30 cellular contexts compared by ENCODE assay signal in the genomic region with DNA sequence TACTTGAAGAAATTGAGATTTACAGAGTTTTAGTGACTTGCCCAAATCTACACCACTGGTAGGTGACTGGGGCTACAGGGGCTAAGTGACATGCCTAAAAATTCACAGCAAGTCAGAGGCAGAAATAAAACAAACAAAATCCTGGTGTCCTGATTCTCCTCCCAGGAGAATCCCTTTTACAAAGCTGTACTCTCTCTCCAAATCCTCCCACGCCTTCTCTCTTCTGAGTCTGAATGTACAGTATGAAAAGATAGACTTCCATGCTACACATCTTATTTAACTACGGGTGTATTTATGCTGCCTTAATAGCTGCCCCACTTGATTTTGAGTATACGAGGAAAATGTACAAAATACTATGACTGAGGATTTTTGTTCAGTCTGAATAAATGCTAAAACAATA.
DNase-seq lines count a peak whose midpoint lies in the region; ATAC-seq, FAIRE-seq and TF ChIP-seq lines count a peak whose summit lies in the region.
"Had no signal": no experiment of that assay in that cellular context is flagged by ENCODE, and none has a peak within 500 bp of the region (broad histone marks: within the 10 kb centered on the region; RNA-seq: fewer than 3 reads in every experiment).

No MANE protein-coding gene starts in this region.

- peaks cover 20% of the 10 kb centered on the region for H3K4me1 Mint-ChIP-seq in nephron progenitor cell
- H3K4me1 Mint-ChIP-seq: activated CD4-positive, alpha-beta T cell treated with anti-CD3 and anti-CD28 coated beads, Interleukin-2, amount 10 ng/mL, durations not matched to agents 24 days and 14 days; B cell; central memory CD8-positive, alpha-beta T cell; neural crest cell had no signal

- H3K4me1 ChIP-seq in A673 (ENCODE audit: insufficient read depth, low read length, poor library complexity, severe bottlenecking) = peaks cover 13% of the 10 kb centered on the region
- H3K4me1 ChIP-seq in SJCRH30 = peaks cover 24% of the 10 kb centered on the region
- no peaks in the 10 kb centered on the region for H3K4me1 ChIP-seq in kidney (ENCODE audit: control insufficient read depth in 1 of 2, insufficient read depth in 1 of 2, low read depth in 1 of 2, low read length in 2 of 2)
- H3K4me1 ChIP-seq: Peyer's patch, sigmoid colon, transverse colon had no signal

- H3K27me3 Mint-ChIP-seq in nephron progenitor cell (ENCODE audit: low read depth, poor library complexity) = peaks cover 4% of the 10 kb centered on the region

- ATAC-seq in HG03095 (IDR thresholded peaks at IDR 0.05; ENCODE audit: unreplicated experiment) = no peak
- ATAC-seq in HG02884 (IDR thresholded peaks at IDR 0.05; ENCODE audit: unreplicated experiment) = no peak
- ATAC-seq: activated T-cell treated with anti-CD3 and anti-CD28 coated beads, Interleukin-2, amount 50 U/mL, for 4 hours; HepG2; left ventricle myocardium superior had no signal

- H3K4me3 ChIP-seq in A673 (ENCODE audit: low read depth, low read length, poor library complexity, severe bottlenecking) = no peak overlapping the region
- no peak overlapping the region for H3K4me3 ChIP-seq in SJCRH30
- H3K4me3 ChIP-seq in kidney (ENCODE audit: low read length in 2 of 2) = no peak overlapping the region
- H3K4me3 ChIP-seq: heart right ventricle, Peyer's patch, sigmoid colon, transverse colon had no signal

- peak overlapping the region; percentile 60 for H3K27ac Mint-ChIP-seq in nephron progenitor cell
- H3K27ac Mint-ChIP-seq: activated CD4-positive, alpha-beta T cell treated with anti-CD3 and anti-CD28 coated beads, Interleukin-2, amount 10 ng/mL, durations not matched to agents 24 days and 14 days; activated naive CD4-positive, alpha-beta T cell treated with anti-CD3 and anti-CD28 coated beads for 36 hours; B cell; T-helper 2 cell treated with Interferon-gamma antibody and Interleukin-4, amounts not matched to agents 5 μg/mL and 100 μg/mL, for 36 hours had no signal

- H3K27ac ChIP-seq in A673 (ENCODE audit: low read depth, low read length, poor library complexity, severe bottlenecking) (peak overlapping the region; percentile 36), SJCRH30 (peak overlapping the region; percentile 38), kidney (ENCODE audit: low read depth in 2 of 2, low read length in 2 of 2) (no peak overlapping the region)
- H3K27ac ChIP-seq: Peyer's patch, sigmoid colon, transverse colon, WERI-Rb-1 had no signal

- H3K27me3 ChIP-seq in A673 (replicated peaks; ENCODE audit: insufficient read depth, low read depth, low read length, poor library complexity) (no peaks in the 10 kb centered on the region), SJCRH30 (no peaks in the 10 kb centered on the region)
- H3K27me3 ChIP-seq: dorsolateral prefrontal cortex, heart right ventricle, Peyer's patch, sigmoid colon, transverse colon had no signal

- H3K9ac ChIP-seq in kidney (ENCODE audit: low read length in 2 of 2) = no peak overlapping the region

- peaks cover 12% of the 10 kb centered on the region for H3K9me3 Mint-ChIP-seq in nephron progenitor cell
- H3K9me3 Mint-ChIP-seq: activated CD4-positive, alpha-beta T cell treated with anti-CD3 and anti-CD28 coated beads, Interleukin-2, amount 10 ng/mL, durations not matched to agents 24 days and 14 days; activated naive CD4-positive, alpha-beta T cell treated with anti-CD3 and anti-CD28 coated beads for 36 hours; activated T-cell treated with anti-CD3 and anti-CD28 coated beads, Interleukin-2, amount 50 U/mL, for 4 hours; central memory CD8-positive, alpha-beta T cell; T-helper 2 cell treated with Interferon-gamma antibody and Interleukin-4, amounts not matched to agents 5 μg/mL and 100 μg/mL, for 36 hours had no signal

- CTCF ChIA-PET in A673 (lab: Charles Lee) = no interaction called here

- TF ChIP-seq CTCF in A673 (conservative IDR thresholded peaks at IDR 0.05; ENCODE audit: low read depth, low read length) (no peak), nephron progenitor cell (IDR thresholded peaks at IDR 0.05) (no peak), kidney (IDR thresholded peaks at IDR 0.05; ENCODE audit: borderline replicate concordance, extremely low read depth, insufficient read depth) (no peak)

- POLR2A ChIA-PET in A673 (lab: Charles Lee; ENCODE audit: low non-redundant PET) = no interaction called here

- DNase-seq in A673 (ENCODE audit: low spot score) (no peak), SJCRH30 (peak in 1 of 2 experiments; percentile 28), dedifferentiated amniotic fluid mesenchymal stem cell (ENCODE audit: extremely low spot score) (peak; percentile 33), nephron progenitor cell (no peak), kidney (no peak), NCI-H82 (lab: John Stamatoyannopoulos, UW) (no peak)
- DNase-seq: activated naive CD4-positive, alpha-beta T cell treated with anti-CD3 and anti-CD28 coated beads for 36 hours; activated T-cell treated with anti-CD3 and anti-CD28 coated beads, Interleukin-2, amount 50 U/mL, for 4 hours; amygdala; DMS79; dorsolateral prefrontal cortex; H7; heart right ventricle; left ventricle myocardium superior; NCI-H1048; NCI-H187; NCI-H526; Peyer's patch; posterior cingulate gyrus; sigmoid colon; transverse colon; WERI-Rb-1 had no signal

- peaks cover 8% of the 10 kb centered on the region for H3K36me3 Mint-ChIP-seq in nephron progenitor cell (ENCODE audit: low read depth)

- intact Hi-C loops in A673 (cut with micrococcal nuclease; ENCODE audit: unreplicated experiment) (no loop called here), kidney (cut with DNase I) (no loop called here)

- no TSS peak for BruUV-seq in A673 (replicated peaks; lab: Mats Ljungman, UMichigan)

- no peak for FAIRE-seq in kidney (lab: Jason Lieb, UNC)
- FAIRE-seq: HepG2 had no signal

- H3K4me3 Mint-ChIP-seq in nephron progenitor cell = peak overlapping the region; percentile 21
- H3K4me3 Mint-ChIP-seq: activated CD4-positive, alpha-beta T cell treated with anti-CD3 and anti-CD28 coated beads, Interleukin-2, amount 10 ng/mL, durations not matched to agents 24 days and 14 days; activated naive CD4-positive, alpha-beta T cell treated with anti-CD3 and anti-CD28 coated beads for 36 hours; activated T-cell treated with anti-CD3 and anti-CD28 coated beads, Interleukin-2, amount 50 U/mL, for 4 hours; B cell; central memory CD8-positive, alpha-beta T cell; neural crest cell; T-helper 2 cell treated with Interferon-gamma antibody and Interleukin-4, amounts not matched to agents 5 μg/mL and 100 μg/mL, for 36 hours had no signal

- H3K36me3 ChIP-seq in A673 (ENCODE audit: insufficient read depth, low read length, poor library complexity, severe bottlenecking) = no peaks in the 10 kb centered on the region
- no peaks in the 10 kb centered on the region for H3K36me3 ChIP-seq in SJCRH30
- no peaks in the 10 kb centered on the region for H3K36me3 ChIP-seq in kidney (ENCODE audit: control insufficient read depth in 1 of 2, insufficient read depth in 2 of 2, low read length in 2 of 2)
- H3K36me3 ChIP-seq: heart right ventricle, Peyer's patch, sigmoid colon, transverse colon, WERI-Rb-1 had no signal

- no peaks in the 10 kb centered on the region for H3K9me3 ChIP-seq in A673 (ENCODE audit: low read depth, low read length, poor library complexity, severe bottlenecking)
- no peaks in the 10 kb centered on the region for H3K9me3 ChIP-seq in SJCRH30 (replicated peaks)
- H3K9me3 ChIP-seq in kidney (ENCODE audit: control insufficient read depth in 1 of 2, low read length in 2 of 2) = peaks cover 0 to 8% of the 10 kb centered on the region in 2 donors
- H3K9me3 ChIP-seq: Peyer's patch, sigmoid colon, transverse colon had no signal

Comparison
In these comparisons a context has a peak if more than half of its experiments do, and no peak if none do; other contexts are left out.
1. H3K27ac ChIP-seq: peak in A673 (single experiment) and SJCRH30 (single experiment); none in kidney (0 of 2).